In genomic region chr12:32450768-32451167, GRCh38 we compare ENCODE assay signal across 1 cellular context.
TF ChIP-seq lines count a peak whose summit lies in the region.

No MANE protein-coding gene starts in this region.

TF ChIP-seq in endothelial cell of umbilical vein, 7 proteins besides CTCF, POLR2A, EP300 and RAD21:
- no peak for TF ChIP-seq POLR2AphosphoS5 (IDR thresholded peaks at IDR 0.05; ENCODE audit: insufficient read depth, low read depth, low read length)
- TF ChIP-seq FOS (IDR thresholded peaks at IDR 0.05; ENCODE audit: borderline replicate concordance, insufficient read depth, low read length), result no peak
- no peak for TF ChIP-seq MYC (IDR thresholded peaks at IDR 0.05; ENCODE audit: low read depth, low read length)
- TF ChIP-seq EZH2 (IDR thresholded peaks at IDR 0.05; ENCODE audit: borderline replicate concordance, low read depth, low read length, severe bottlenecking), result no peak
- no peak for TF ChIP-seq MAX (IDR thresholded peaks at IDR 0.05; ENCODE audit: insufficient read depth, insufficient read length)
- TF ChIP-seq JUN (IDR thresholded peaks at IDR 0.05; ENCODE audit: borderline replicate concordance, insufficient read depth, insufficient read length, low read depth), result no peak
- no peak for TF ChIP-seq GATA2 (IDR thresholded peaks at IDR 0.05; ENCODE audit: insufficient read depth, insufficient read length, low read depth, low read length)
